6 cellular contexts compared by ENCODE assay signal in genomic region chr1:154956557-154956956, GRCh38. TPM values are rescaled to one million over a fixed set of nuclear protein-coding genes. Genes with fewer than 3 reads are reported as not detected.
DNase-seq lines count a peak whose midpoint lies in the region; ATAC-seq and TF ChIP-seq lines count a peak whose summit lies in the region.

No MANE protein-coding gene starts in this region.

- TF ChIP-seq CTCF in 22Rv1 (IDR thresholded peaks at IDR 0.05), result no peak

- H3K9me3 ChIP-seq in SJCRH30 (replicated peaks), result no peaks in the 10 kb centered on the region

- no peaks in the 10 kb centered on the region for H3K27me3 ChIP-seq in SJCRH30

- peak overlapping the region; percentile 59 for H3K27ac ChIP-seq in 22Rv1
- peak overlapping the region; percentile 98 for H3K27ac ChIP-seq in SJCRH30

- peaks cover 39% of the 10 kb centered on the region for H3K4me1 ChIP-seq in SJCRH30

- no peak for ATAC-seq in HG02623 (IDR thresholded peaks at IDR 0.05; ENCODE audit: unreplicated experiment)

- H3K36me3 ChIP-seq in SJCRH30, result no peaks in the 10 kb centered on the region

- peak; percentile 69 to 78 for DNase-seq in SJCRH30
- DNase-seq in NCI-H146 (lab: John Stamatoyannopoulos, UW), result no peak
- DNase-seq in NCI-H187 treated with DMSO at 0.1 percent for 48 hours (lab: John Stamatoyannopoulos, UW), result no peak

- peak overlapping the region; percentile 63 for H3K4me3 ChIP-seq in SJCRH30
- peak overlapping the region; percentile 56 for H3K4me3 ChIP-seq in iPS-11a (ENCODE audit: low read depth, low read length)

RNA-seq across cellular contexts. Expression of gene PBXIP1, which starts 0.7 kb away (rescaled TPM):
- total RNA-seq in SJCRH30 (2014; rRNA removed; shearing (Covaris generic)), result 40.2 TPM in 2 replicates

RNA-seq across cellular contexts. Expression of gene PYGO2, which starts 5.0 kb away (rescaled TPM):
- 29.4 and 29.8 TPM in 2 replicates for total RNA-seq in SJCRH30 (2014; rRNA removed; shearing (Covaris generic))

RNA-seq across cellular contexts. Expression of gene SHC1, which starts 14.0 kb away (rescaled TPM):
- total RNA-seq in SJCRH30 (2014; rRNA removed; shearing (Covaris generic)), result 102 and 110 TPM in 2 replicates

RNA-seq across cellular contexts. Expression of gene CKS1B, which starts 17.9 kb away (rescaled TPM):
- 299 and 303 TPM in 2 replicates for total RNA-seq in SJCRH30 (2014; rRNA removed; shearing (Covaris generic))

RNA-seq across cellular contexts. Expression of gene PMVK, which starts 20.0 kb away (rescaled TPM):
- 4.6 and 4.9 TPM in 2 replicates for total RNA-seq in SJCRH30 (2014; rRNA removed; shearing (Covaris generic))

Comparison
In these comparisons a context has a peak if more than half of its experiments do, and no peak if none do; other contexts are left out.
1. DNase-seq: peak in SJCRH30 (2 of 2); none in NCI-H146 (single experiment) and NCI-H187 treated with DMSO at 0.1 percent for 48 hours (single experiment).